ENCODE assay signal across 16 cellular contexts in the genomic region with DNA sequence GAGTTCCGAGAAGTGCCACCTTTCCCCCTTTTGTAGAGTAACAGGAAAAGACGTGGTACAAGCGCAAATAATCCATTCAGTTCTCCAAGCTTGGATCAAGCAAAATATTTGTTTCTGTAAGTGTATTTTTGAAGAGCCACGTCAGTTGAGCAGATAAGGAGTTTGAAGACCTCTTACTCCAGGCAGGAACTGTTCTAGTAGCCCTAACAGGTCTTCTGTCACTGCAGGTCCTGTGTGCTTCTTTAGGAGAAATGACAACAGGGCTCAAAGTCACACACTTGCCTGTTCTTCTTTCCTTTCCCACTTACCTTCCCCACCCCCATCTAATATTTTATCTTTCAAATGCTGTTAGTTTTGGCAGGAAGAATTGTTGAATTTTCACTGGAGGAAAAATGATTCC.
DNase-seq lines count a peak whose midpoint lies in the region; ATAC-seq, FAIRE-seq and TF ChIP-seq lines count a peak whose summit lies in the region.
"Had no signal": no experiment of that assay in that cellular context is flagged by ENCODE, and none has a peak within 500 bp of the region (broad histone marks: within the 10 kb centered on the region; RNA-seq: fewer than 3 reads in every experiment).

No MANE protein-coding gene starts in this region.

- no peak for TF ChIP-seq RAD21 in HCT116 (IDR thresholded peaks at IDR 0.05; ENCODE audit: low read depth)

- no peaks in the 10 kb centered on the region for H3K79me2 ChIP-seq in HCT116 (ENCODE audit: insufficient read depth, low read length)

- CTCF ChIA-PET in HCT116 (lab: Charles Lee): no interaction called here

- RAD21 ChIA-PET in HCT116 (lab: Charles Lee; ENCODE audit: low non-redundant PET in 1 of 2, low total read pairs in 2 of 2, uncharacterized antibody in 2 of 2, unreplicated experiment in 2 of 2): no interaction called here

- H3K4me2 ChIP-seq in HCT116 (ENCODE audit: low read length): peak overlapping the region; percentile 19; the same call in 1 of the 2 replicates

- H3K4me3 ChIP-seq in HCT116 (replicated peaks in 1 of 2; ENCODE audit: low read depth in 1 of 2, low read length in 2 of 2) (no peak overlapping the region), RWPE2 (ENCODE audit: severe bottlenecking) (no peak overlapping the region), left lung (no peak overlapping the region)

- no peaks in the 10 kb centered on the region for H4K20me1 ChIP-seq in HCT116 (ENCODE audit: insufficient read depth)

- no peak overlapping the region for H3K9ac ChIP-seq in HCT116 (ENCODE audit: low read length)

- no peaks in the 10 kb centered on the region for H3K36me3 ChIP-seq in HCT116 (ENCODE audit: control insufficient read depth in 1 of 2, insufficient read depth in 2 of 2, low read length in 2 of 2)
- peaks cover 6% of the 10 kb centered on the region for H3K36me3 ChIP-seq in RWPE2 (ENCODE audit: low read depth)
- H3K36me3 ChIP-seq in left lung: peaks cover 0 to 72% of the 10 kb centered on the region in 2 donors
- H3K36me3 ChIP-seq: BE2C had no signal

- no peak overlapping the region for H3K4me3 Mint-ChIP-seq in type B pancreatic cell
- no peak overlapping the region for H3K4me3 Mint-ChIP-seq in stimulated activated memory B cell treated with anti-CD40 and anti-IgM and Interleukin-4, amounts not matched to agents 10 μg/mL and 1 μg/mL and 100 μg/mL, for 72 hours

- H3K36me3 Mint-ChIP-seq in type B pancreatic cell: peaks cover 45% of the 10 kb centered on the region
- peaks cover 88% of the 10 kb centered on the region for H3K36me3 Mint-ChIP-seq in stimulated activated memory B cell treated with anti-CD40 and anti-IgM and Interleukin-4, amounts not matched to agents 10 μg/mL and 1 μg/mL and 100 μg/mL, for 72 hours

- POLR2A ChIA-PET in HCT116 (lab: Charles Lee): no interaction called here

- H3K4me1 ChIP-seq in HCT116 (ENCODE audit: control insufficient read depth in 1 of 2, insufficient read depth in 2 of 2, low read length in 2 of 2) (peaks cover 2 to 12% of the 10 kb centered on the region in 2 experiments; a peak in 1 of 4 replicates), RWPE2 (ENCODE audit: insufficient read depth, poor library complexity, severe bottlenecking) (peaks cover 11% of the 10 kb centered on the region), left lung (peaks cover 0 to 2% of the 10 kb centered on the region in 2 donors)
- H3K4me1 ChIP-seq: BE2C had no signal

- no peaks in the 10 kb centered on the region for H3K27me3 Mint-ChIP-seq in type B pancreatic cell
- no peaks in the 10 kb centered on the region for H3K27me3 Mint-ChIP-seq in stimulated activated memory B cell treated with anti-CD40 and anti-IgM and Interleukin-4, amounts not matched to agents 10 μg/mL and 1 μg/mL and 100 μg/mL, for 72 hours

- BruUV-seq in HCT116 (replicated peaks; lab: Mats Ljungman, UMichigan): no TSS peak

- no peak for TF ChIP-seq POLR2A in HCT116 (IDR thresholded peaks at IDR 0.05; ENCODE audit: borderline replicate concordance, extremely low read depth, insufficient read depth, insufficient read length)

- ATAC-seq in HCT116 (no peak), RWPE2 (ENCODE audit: low read depth) (no peak), left lung (peak; percentile 75)
- ATAC-seq in stimulated activated memory B cell treated with anti-CD40 and anti-IgM and Interleukin-4, amounts not matched to agents 10 μg/mL and 1 μg/mL and 100 μg/mL, for 72 hours: no peak
- ATAC-seq: Panc1, SK-N-SH treated with all-trans-retinoic acid at 6 μM for 48 hours had no signal

- DNase-seq in HCT116 (ENCODE audit: low read depth, low spot score) (no peak), RWPE2 (ENCODE audit: low spot score) (no peak), left lung (no peak), type B pancreatic cell (ENCODE audit: extremely low spot score, unreplicated experiment) (no peak), HTR-8/SVneo (ENCODE audit: insufficient read length, low spot score) (no peak)
- no peak for DNase-seq in activated naive CD4-positive, alpha-beta T cell treated with Interleukin-2 at 50 U/mL for 16 hours
- DNase-seq: BE2C, DMS53, Karpas-422, NCI-H1694 treated with DMSO at 0.1 percent for 48 hours, NCI-H2081 treated with DMSO at 0.1 percent for 48 hours, NCI-H446 treated with DMSO at 0.1 percent for 48 hours had no signal

- no peak overlapping the region for H2AFZ ChIP-seq in HCT116 (ENCODE audit: low read depth, low read length, poor library complexity, severe bottlenecking)

- peaks cover 36% of the 10 kb centered on the region for H3K4me1 Mint-ChIP-seq in type B pancreatic cell (ENCODE audit: unreplicated experiment)
- no peaks in the 10 kb centered on the region for H3K4me1 Mint-ChIP-seq in stimulated activated memory B cell treated with anti-CD40 and anti-IgM and Interleukin-4, amounts not matched to agents 10 μg/mL and 1 μg/mL and 100 μg/mL, for 72 hours

- no peak for TF ChIP-seq CTCF in HCT116 (IDR thresholded peaks at IDR 0.05 in 2 of 3, conservative IDR thresholded peaks at IDR 0.05 in 1 of 3; ENCODE audit: borderline replicate concordance in 1 of 3, insufficient read depth in 1 of 3, low read depth in 2 of 3, low read length in 2 of 3)
- TF ChIP-seq CTCF in RWPE2 (IDR thresholded peaks at IDR 0.05; ENCODE audit: poor library complexity, severe bottlenecking): no peak
- TF ChIP-seq CTCF in left lung (IDR thresholded peaks at IDR 0.05): no peak
- no peak for TF ChIP-seq CTCF in type B pancreatic cell (conservative IDR thresholded peaks at IDR 0.05)

- H3K9me3 ChIP-seq in HCT116 (ENCODE audit: control insufficient read depth in 1 of 2, insufficient read depth in 1 of 2, low read depth in 1 of 2, low read length in 2 of 2) (no peaks in the 10 kb centered on the region), RWPE2 (ENCODE audit: severe bottlenecking) (no peaks in the 10 kb centered on the region), left lung (no peaks in the 10 kb centered on the region)
- H3K9me3 ChIP-seq: BE2C had no signal

- H3K27ac ChIP-seq in HCT116 (ENCODE audit: low read depth, low read length) (no peak overlapping the region), RWPE2 (ENCODE audit: poor library complexity, severe bottlenecking) (peak overlapping the region; percentile 25), left lung (peak overlapping the region in 1 of 2 donors; percentile 30)

- peak overlapping the region; percentile 92 for H3K27ac Mint-ChIP-seq in type B pancreatic cell
- no peak overlapping the region for H3K27ac Mint-ChIP-seq in stimulated activated memory B cell treated with anti-CD40 and anti-IgM and Interleukin-4, amounts not matched to agents 10 μg/mL and 1 μg/mL and 100 μg/mL, for 72 hours

- H3K9me2 ChIP-seq in HCT116 (ENCODE audit: insufficient read depth): no peaks in the 10 kb centered on the region

- H3K9me3 Mint-ChIP-seq in type B pancreatic cell: no peaks in the 10 kb centered on the region
- no peaks in the 10 kb centered on the region for H3K9me3 Mint-ChIP-seq in stimulated activated memory B cell treated with anti-CD40 and anti-IgM and Interleukin-4, amounts not matched to agents 10 μg/mL and 1 μg/mL and 100 μg/mL, for 72 hours

- no peak for FAIRE-seq in HTR-8/SVneo (lab: Jason Lieb, UNC)
- FAIRE-seq: D721Med had no signal

- H3K27me3 ChIP-seq in HCT116 (ENCODE audit: insufficient read depth, low read length) (no peaks in the 10 kb centered on the region), RWPE2 (ENCODE audit: insufficient read depth, poor library complexity, severe bottlenecking) (no peaks in the 10 kb centered on the region), left lung (no peaks in the 10 kb centered on the region)
- H3K27me3 ChIP-seq: BE2C had no signal

- intact Hi-C loops in HCT116 (cut with micrococcal nuclease) (no loop called here), left lung (cut with DNase I) (no loop called here)

TF ChIP-seq in HCT116, 20 proteins besides CTCF, POLR2A, EP300 and RAD21:
- TF ChIP-seq ZFX (IDR thresholded peaks at IDR 0.05): no peak
- no peak for TF ChIP-seq SP1 (IDR thresholded peaks at IDR 0.05; ENCODE audit: low read depth)
TF ChIP-seq in HCT116: peak in this region for 0.
